ENCODE assay signal across 21 cellular contexts in genomic region chr10:48249763-48250351, GRCh38. TPM values are rescaled to one million over a fixed set of nuclear protein-coding genes. Genes with fewer than 3 reads are reported as not detected.
DNase-seq lines count a peak whose midpoint lies in the region; ATAC-seq, FAIRE-seq and TF ChIP-seq lines count a peak whose summit lies in the region.
"Had no signal": no experiment of that assay in that cellular context is flagged by ENCODE, and none has a peak within 500 bp of the region (broad histone marks: within the 10 kb centered on the region; RNA-seq: fewer than 3 reads in every experiment).

No MANE protein-coding gene starts in this region.

- peaks cover 6% of the 10 kb centered on the region for H3K4me1 Mint-ChIP-seq in stimulated activated naive CD8-positive, alpha-beta T cell treated with anti-CD3 and anti-CD28 coated beads, Interleukin-15, amount 100 ng/mL, for 72 hours
- peaks cover 20% of the 10 kb centered on the region for H3K4me1 Mint-ChIP-seq in WTC11
- peaks cover 0 to 8% (median 3%) of the 10 kb centered on the region in 7 donors for H3K4me1 Mint-ChIP-seq in naive thymus-derived CD4-positive, alpha-beta T cell
- H3K4me1 Mint-ChIP-seq in stimulated activated naive B cell treated with anti-CD40 and anti-IgM and Interleukin-4, amounts not matched to agents 10 μg/mL and 1 μg/mL and 100 μg/mL, for 72 hours: no peaks in the 10 kb centered on the region
- H3K4me1 Mint-ChIP-seq: CD8-positive, alpha-beta memory T cell had no signal

- ATAC-seq in stimulated activated naive CD8-positive, alpha-beta T cell treated with anti-CD3 and anti-CD28 coated beads, Interleukin-15, amount 100 ng/mL, for 72 hours: peak; percentile 36
- ATAC-seq in stimulated activated naive CD8-positive, alpha-beta T cell treated with anti-CD3 and anti-CD28 coated beads, Interleukin-15, Interleukin-2, amounts not matched to agents 100 U/mL and 50 U/mL, for 24 hours: no peak
- ATAC-seq in WTC11: no peak
- peak; percentile 29 for ATAC-seq in naive thymus-derived CD4-positive, alpha-beta T cell
- ATAC-seq in stimulated activated naive B cell treated with anti-CD40 and anti-IgM and Interleukin-4, amounts not matched to agents 10 μg/mL and 1 μg/mL and 100 μg/mL, for 72 hours (replicated peaks): no peak
- no peak for ATAC-seq in HG03457 (IDR thresholded peaks at IDR 0.05; ENCODE audit: unreplicated experiment)

- no peaks in the 10 kb centered on the region for H3K36me3 ChIP-seq in naive thymus-derived CD4-positive, alpha-beta T cell (ENCODE audit: control insufficient read depth in 2 of 3, insufficient read depth in 3 of 3, low read length in 3 of 3)
- H3K36me3 ChIP-seq: BLaER1 treated with 17β-estradiol and CSF1 and Interleukin-3, amounts not matched to agents 10 nM and 100 nM; HAP-1 had no signal

- POLR2A ChIA-PET in WTC11 (lab: Charles Lee): no interaction called here
- POLR2A ChIA-PET in naive thymus-derived CD4-positive, alpha-beta T cell (lab: Charles Lee): no interaction called here

- H3K4me3 Mint-ChIP-seq in stimulated activated naive CD8-positive, alpha-beta T cell treated with anti-CD3 and anti-CD28 coated beads, Interleukin-15, amount 100 ng/mL, for 72 hours: no peak overlapping the region
- no peak overlapping the region for H3K4me3 Mint-ChIP-seq in WTC11
- no peak overlapping the region for H3K4me3 Mint-ChIP-seq in naive thymus-derived CD4-positive, alpha-beta T cell
- H3K4me3 Mint-ChIP-seq in stimulated activated naive B cell treated with anti-CD40 and anti-IgM and Interleukin-4, amounts not matched to agents 10 μg/mL and 1 μg/mL and 100 μg/mL, for 72 hours: no peak overlapping the region
- H3K4me3 Mint-ChIP-seq: CD8-positive, alpha-beta memory T cell had no signal

- no peak overlapping the region for H3K27ac Mint-ChIP-seq in stimulated activated naive CD8-positive, alpha-beta T cell treated with anti-CD3 and anti-CD28 coated beads, Interleukin-15, amount 100 ng/mL, for 72 hours
- H3K27ac Mint-ChIP-seq in WTC11: 0 out of 2 replicates have a peak overlapping the region, but pooled peaks have one; percentile 32
- no peak overlapping the region for H3K27ac Mint-ChIP-seq in naive thymus-derived CD4-positive, alpha-beta T cell
- H3K27ac Mint-ChIP-seq in stimulated activated naive B cell treated with anti-CD40 and anti-IgM and Interleukin-4, amounts not matched to agents 10 μg/mL and 1 μg/mL and 100 μg/mL, for 72 hours: no peak overlapping the region
- H3K27ac Mint-ChIP-seq: CD8-positive, alpha-beta memory T cell had no signal

- no peak for DNase-seq in stimulated activated naive CD8-positive, alpha-beta T cell treated with anti-CD3 and anti-CD28 coated beads, Interleukin-15, amount 100 ng/mL, for 72 hours
- no peak for DNase-seq in stimulated activated naive CD8-positive, alpha-beta T cell treated with anti-CD3 and anti-CD28 coated beads, Interleukin-15, Interleukin-2, amounts not matched to agents 100 U/mL and 50 U/mL, for 24 hours
- DNase-seq in WTC11 (ENCODE audit: low spot score): no peak
- no peak for DNase-seq in naive thymus-derived CD4-positive, alpha-beta T cell
- DNase-seq in stimulated activated naive B cell treated with anti-CD40 and anti-IgM and Interleukin-4, amounts not matched to agents 10 μg/mL and 1 μg/mL and 100 μg/mL, for 72 hours: no peak
- DNase-seq in GM19239 (ENCODE audit: insufficient read length, low spot score): no peak
- DNase-seq: CD8-positive, alpha-beta memory T cell; KG1; NCI-H1417; NCI-H187; NCI-H2107; NCI-H2227 treated with DMSO at 0.1 percent for 48 hours; NCI-H524; NCI-H82; OCI-M1; Right ventricle myocardium superior had no signal

- intact Hi-C loops in naive thymus-derived CD4-positive, alpha-beta T cell (cut with micrococcal nuclease): no loop called here

- H3K9me3 Mint-ChIP-seq in stimulated activated naive CD8-positive, alpha-beta T cell treated with anti-CD3 and anti-CD28 coated beads, Interleukin-15, amount 100 ng/mL, for 72 hours: no peaks in the 10 kb centered on the region
- H3K9me3 Mint-ChIP-seq in WTC11: no peaks in the 10 kb centered on the region
- H3K9me3 Mint-ChIP-seq in naive thymus-derived CD4-positive, alpha-beta T cell: no peaks in the 10 kb centered on the region
- no peaks in the 10 kb centered on the region for H3K9me3 Mint-ChIP-seq in stimulated activated naive B cell treated with anti-CD40 and anti-IgM and Interleukin-4, amounts not matched to agents 10 μg/mL and 1 μg/mL and 100 μg/mL, for 72 hours
- H3K9me3 Mint-ChIP-seq: CD8-positive, alpha-beta memory T cell had no signal

- H3K4me1 ChIP-seq in naive thymus-derived CD4-positive, alpha-beta T cell (ENCODE audit: control insufficient read depth in 2 of 2, insufficient read depth in 2 of 2, low read length in 2 of 2): no peaks in the 10 kb centered on the region
- H3K4me1 ChIP-seq: HAP-1 had no signal

- CTCF ChIA-PET in WTC11 (lab: Charles Lee): no interaction called here
- CTCF ChIA-PET in naive thymus-derived CD4-positive, alpha-beta T cell (lab: Charles Lee): no interaction called here

- no peaks in the 10 kb centered on the region for H3K36me3 Mint-ChIP-seq in WTC11
- H3K36me3 Mint-ChIP-seq in naive thymus-derived CD4-positive, alpha-beta T cell: no peaks in the 10 kb centered on the region
- H3K36me3 Mint-ChIP-seq in stimulated activated naive B cell treated with anti-CD40 and anti-IgM and Interleukin-4, amounts not matched to agents 10 μg/mL and 1 μg/mL and 100 μg/mL, for 72 hours: no peaks in the 10 kb centered on the region
- H3K36me3 Mint-ChIP-seq: CD8-positive, alpha-beta memory T cell had no signal

- no peak for TF ChIP-seq CTCF in WTC11 (IDR thresholded peaks at IDR 0.05)

- H3K27me3 ChIP-seq in naive thymus-derived CD4-positive, alpha-beta T cell (ENCODE audit: control insufficient read depth in 2 of 2, insufficient read depth in 2 of 2, low read length in 2 of 2): no peaks in the 10 kb centered on the region
- H3K27me3 ChIP-seq: BLaER1 treated with 17β-estradiol and CSF1 and Interleukin-3, amounts not matched to agents 10 nM and 100 nM had no signal

- no peak overlapping the region for H3K4me3 ChIP-seq in naive thymus-derived CD4-positive, alpha-beta T cell (ENCODE audit: low read length)
- H3K4me3 ChIP-seq: BLaER1 treated with 17β-estradiol and CSF1 and Interleukin-3, amounts not matched to agents 10 nM and 100 nM; HAP-1; SK-N-MC had no signal

- H3K27ac ChIP-seq in naive thymus-derived CD4-positive, alpha-beta T cell (ENCODE audit: low read depth, low read length): no peak overlapping the region
- H3K27ac ChIP-seq: BLaER1 treated with 17β-estradiol and CSF1 and Interleukin-3, amounts not matched to agents 10 nM and 100 nM; SK-N-MC had no signal

- FAIRE-seq in GM19239 (lab: Jason Lieb, UNC): no peak
- FAIRE-seq: D721Med had no signal

- no peaks in the 10 kb centered on the region for H3K27me3 Mint-ChIP-seq in stimulated activated naive CD8-positive, alpha-beta T cell treated with anti-CD3 and anti-CD28 coated beads, Interleukin-15, amount 100 ng/mL, for 72 hours
- H3K27me3 Mint-ChIP-seq in WTC11 (ENCODE audit: low read depth): no peaks in the 10 kb centered on the region; the same call in 1 of the 2 replicates
- peaks cover 0 to 11% (median 0%) of the 10 kb centered on the region in 5 donors for H3K27me3 Mint-ChIP-seq in naive thymus-derived CD4-positive, alpha-beta T cell
- H3K27me3 Mint-ChIP-seq in stimulated activated naive B cell treated with anti-CD40 and anti-IgM and Interleukin-4, amounts not matched to agents 10 μg/mL and 1 μg/mL and 100 μg/mL, for 72 hours: peaks cover 3 to 20% of the 10 kb centered on the region in 2 donors

- no peaks in the 10 kb centered on the region for H3K9me3 ChIP-seq in naive thymus-derived CD4-positive, alpha-beta T cell (ENCODE audit: control insufficient read depth in 2 of 3, low read length in 3 of 3)
- H3K9me3 ChIP-seq: BLaER1 treated with 17β-estradiol and CSF1 and Interleukin-3, amounts not matched to agents 10 nM and 100 nM; HAP-1 had no signal

TF ChIP-seq in WTC11, 78 proteins besides CTCF, POLR2A, EP300 and RAD21 (continues in another document):
- TF ChIP-seq, protein P1, sequence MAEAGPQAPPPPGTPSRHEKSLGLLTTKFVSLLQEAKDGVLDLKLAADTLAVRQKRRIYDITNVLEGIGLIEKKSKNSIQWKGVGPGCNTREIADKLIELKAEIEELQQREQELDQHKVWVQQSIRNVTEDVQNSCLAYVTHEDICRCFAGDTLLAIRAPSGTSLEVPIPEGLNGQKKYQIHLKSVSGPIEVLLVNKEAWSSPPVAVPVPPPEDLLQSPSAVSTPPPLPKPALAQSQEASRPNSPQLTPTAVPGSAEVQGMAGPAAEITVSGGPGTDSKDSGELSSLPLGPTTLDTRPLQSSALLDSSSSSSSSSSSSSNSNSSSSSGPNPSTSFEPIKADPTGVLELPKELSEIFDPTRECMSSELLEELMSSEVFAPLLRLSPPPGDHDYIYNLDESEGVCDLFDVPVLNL (CRISPR knock-in tag; IDR thresholded peaks at IDR 0.05; ENCODE audit: borderline replicate concordance, low read depth): no peak
- no peak for TF ChIP-seq GRHL2 (CRISPR knock-in tag; IDR thresholded peaks at IDR 0.05; ENCODE audit: insufficient replicate concordance, severe bottlenecking)
- TF ChIP-seq GABPB1 (CRISPR knock-in tag; IDR thresholded peaks at IDR 0.05): no peak
- TF ChIP-seq, protein P2, sequence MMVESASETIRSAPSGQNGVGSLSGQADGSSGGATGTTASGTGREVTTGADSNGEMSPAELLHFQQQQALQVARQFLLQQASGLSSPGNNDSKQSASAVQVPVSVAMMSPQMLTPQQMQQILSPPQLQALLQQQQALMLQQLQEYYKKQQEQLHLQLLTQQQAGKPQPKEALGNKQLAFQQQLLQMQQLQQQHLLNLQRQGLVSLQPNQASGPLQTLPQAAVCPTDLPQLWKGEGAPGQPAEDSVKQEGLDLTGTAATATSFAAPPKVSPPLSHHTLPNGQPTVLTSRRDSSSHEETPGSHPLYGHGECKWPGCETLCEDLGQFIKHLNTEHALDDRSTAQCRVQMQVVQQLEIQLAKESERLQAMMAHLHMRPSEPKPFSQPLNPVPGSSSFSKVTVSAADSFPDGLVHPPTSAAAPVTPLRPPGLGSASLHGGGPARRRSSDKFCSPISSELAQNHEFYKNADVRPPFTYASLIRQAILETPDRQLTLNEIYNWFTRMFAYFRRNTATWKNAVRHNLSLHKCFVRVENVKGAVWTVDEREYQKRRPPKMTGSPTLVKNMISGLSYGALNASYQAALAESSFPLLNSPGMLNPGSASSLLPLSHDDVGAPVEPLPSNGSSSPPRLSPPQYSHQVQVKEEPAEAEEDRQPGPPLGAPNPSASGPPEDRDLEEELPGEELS (CRISPR knock-in tag; IDR thresholded peaks at IDR 0.05): no peak
- no peak for TF ChIP-seq MXD4 (CRISPR knock-in tag; IDR thresholded peaks at IDR 0.05; ENCODE audit: borderline replicate concordance)
- TF ChIP-seq TP53 (CRISPR knock-in tag; IDR thresholded peaks at IDR 0.05): no peak
- no peak for TF ChIP-seq KAT7 (CRISPR knock-in tag; IDR thresholded peaks at IDR 0.05; ENCODE audit: borderline replicate concordance)

RNA-seq across cellular contexts. Expression of gene FRMPD2, which starts 24.6 kb away (rescaled TPM):
- total RNA-seq in WTC11 (2021): 0.73 to 1.3 TPM (median 1.1 TPM) in 3 replicates
- total RNA-seq in naive thymus-derived CD4-positive, alpha-beta T cell: under 1 TPM in 1 of 5 experiments, not detected in 4; 0.24 TPM
- not detected for polyA plus RNA-seq in naive thymus-derived CD4-positive, alpha-beta T cell
- total RNA-seq: CD8-positive, alpha-beta memory T cell had no signal
- polyA plus RNA-seq: CD8-positive, alpha-beta memory T cell had no signal

RNA-seq across cellular contexts. Expression of gene MAPK8, which starts 56.6 kb away (rescaled TPM):
- total RNA-seq in WTC11 (2021): 52.9 to 58.7 TPM (median 56.6 TPM) in 3 replicates
- total RNA-seq in naive thymus-derived CD4-positive, alpha-beta T cell: 10 to 100 TPM; 33.6 to 63.9 (median 45.2) TPM
- polyA plus RNA-seq in naive thymus-derived CD4-positive, alpha-beta T cell: 10 to 100 TPM; 22.2 to 25.8 TPM

Comparison
In these comparisons a context has a peak if more than half of its experiments do, and no peak if none do; other contexts are left out.
1. ATAC-seq: peak in stimulated activated naive CD8-positive, alpha-beta T cell treated with anti-CD3 and anti-CD28 coated beads, Interleukin-15, amount 100 ng/mL, for 72 hours (single experiment) and naive thymus-derived CD4-positive, alpha-beta T cell (single experiment); none in stimulated activated naive CD8-positive, alpha-beta T cell treated with anti-CD3 and anti-CD28 coated beads, Interleukin-15, Interleukin-2, amounts not matched to agents 100 U/mL and 50 U/mL, for 24 hours (single experiment), WTC11 (single experiment), stimulated activated naive B cell treated with anti-CD40 and anti-IgM and Interleukin-4, amounts not matched to agents 10 μg/mL and 1 μg/mL and 100 μg/mL, for 72 hours (0 of 2) and HG03457 (single experiment).